ENCODE assay signal across 1 cellular context in the genomic region with DNA sequence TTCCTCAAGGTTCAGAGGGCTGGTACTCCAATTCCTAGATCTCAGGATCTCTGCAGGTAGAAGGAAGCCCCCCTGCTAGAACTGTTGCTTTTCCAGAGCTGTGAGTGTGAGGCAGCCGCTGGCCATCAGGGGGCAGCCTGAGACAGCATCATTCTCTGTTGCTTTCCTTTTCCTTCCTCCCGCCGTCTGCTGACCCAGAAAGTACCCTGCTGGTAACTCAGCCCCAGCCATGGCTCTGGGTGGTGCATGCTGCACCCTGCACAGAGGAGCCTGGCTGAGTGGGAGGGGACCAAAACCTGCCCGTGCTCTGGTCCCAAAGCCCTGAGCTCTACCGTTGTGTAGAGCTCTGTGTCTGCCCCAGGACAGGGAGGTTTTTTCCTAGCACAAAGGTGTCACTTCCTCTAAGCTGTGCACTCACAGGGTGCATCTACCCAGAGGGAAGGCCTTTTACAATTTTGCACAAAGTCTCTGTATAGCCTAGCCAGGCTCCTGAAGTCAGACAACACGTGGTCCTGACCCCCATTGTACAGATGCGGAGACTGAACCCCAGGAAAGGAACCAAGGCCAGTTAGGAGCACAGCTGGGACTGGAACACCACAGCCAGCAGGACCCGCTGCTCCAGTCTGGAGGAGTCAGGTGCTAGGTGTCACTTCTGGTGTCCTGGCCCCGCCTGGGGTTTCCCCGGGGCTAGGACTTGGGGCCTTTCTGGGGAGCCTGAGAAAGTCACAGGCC.
TF ChIP-seq lines count a peak whose summit lies in the region.

No MANE protein-coding gene starts in this region.

TF ChIP-seq in HepG2, 621 proteins besides CTCF, POLR2A, EP300 and RAD21 (continues in another document):
- no peak for TF ChIP-seq PHB2 (IDR thresholded peaks at IDR 0.05; ENCODE audit: partially characterized antibody)
- peak; percentile 71 for TF ChIP-seq U2AF1 (optimal IDR thresholded peaks at IDR 0.05; ENCODE audit: low read depth, low read length)
- TF ChIP-seq TBX2 (CRISPR knock-in tag; IDR thresholded peaks at IDR 0.05; ENCODE audit: borderline replicate concordance), result no peak
- TF ChIP-seq ZSCAN22 (CRISPR knock-in tag; IDR thresholded peaks at IDR 0.05), result no peak; the same call in 1 of the 2 replicates
- TF ChIP-seq, protein P1, sequence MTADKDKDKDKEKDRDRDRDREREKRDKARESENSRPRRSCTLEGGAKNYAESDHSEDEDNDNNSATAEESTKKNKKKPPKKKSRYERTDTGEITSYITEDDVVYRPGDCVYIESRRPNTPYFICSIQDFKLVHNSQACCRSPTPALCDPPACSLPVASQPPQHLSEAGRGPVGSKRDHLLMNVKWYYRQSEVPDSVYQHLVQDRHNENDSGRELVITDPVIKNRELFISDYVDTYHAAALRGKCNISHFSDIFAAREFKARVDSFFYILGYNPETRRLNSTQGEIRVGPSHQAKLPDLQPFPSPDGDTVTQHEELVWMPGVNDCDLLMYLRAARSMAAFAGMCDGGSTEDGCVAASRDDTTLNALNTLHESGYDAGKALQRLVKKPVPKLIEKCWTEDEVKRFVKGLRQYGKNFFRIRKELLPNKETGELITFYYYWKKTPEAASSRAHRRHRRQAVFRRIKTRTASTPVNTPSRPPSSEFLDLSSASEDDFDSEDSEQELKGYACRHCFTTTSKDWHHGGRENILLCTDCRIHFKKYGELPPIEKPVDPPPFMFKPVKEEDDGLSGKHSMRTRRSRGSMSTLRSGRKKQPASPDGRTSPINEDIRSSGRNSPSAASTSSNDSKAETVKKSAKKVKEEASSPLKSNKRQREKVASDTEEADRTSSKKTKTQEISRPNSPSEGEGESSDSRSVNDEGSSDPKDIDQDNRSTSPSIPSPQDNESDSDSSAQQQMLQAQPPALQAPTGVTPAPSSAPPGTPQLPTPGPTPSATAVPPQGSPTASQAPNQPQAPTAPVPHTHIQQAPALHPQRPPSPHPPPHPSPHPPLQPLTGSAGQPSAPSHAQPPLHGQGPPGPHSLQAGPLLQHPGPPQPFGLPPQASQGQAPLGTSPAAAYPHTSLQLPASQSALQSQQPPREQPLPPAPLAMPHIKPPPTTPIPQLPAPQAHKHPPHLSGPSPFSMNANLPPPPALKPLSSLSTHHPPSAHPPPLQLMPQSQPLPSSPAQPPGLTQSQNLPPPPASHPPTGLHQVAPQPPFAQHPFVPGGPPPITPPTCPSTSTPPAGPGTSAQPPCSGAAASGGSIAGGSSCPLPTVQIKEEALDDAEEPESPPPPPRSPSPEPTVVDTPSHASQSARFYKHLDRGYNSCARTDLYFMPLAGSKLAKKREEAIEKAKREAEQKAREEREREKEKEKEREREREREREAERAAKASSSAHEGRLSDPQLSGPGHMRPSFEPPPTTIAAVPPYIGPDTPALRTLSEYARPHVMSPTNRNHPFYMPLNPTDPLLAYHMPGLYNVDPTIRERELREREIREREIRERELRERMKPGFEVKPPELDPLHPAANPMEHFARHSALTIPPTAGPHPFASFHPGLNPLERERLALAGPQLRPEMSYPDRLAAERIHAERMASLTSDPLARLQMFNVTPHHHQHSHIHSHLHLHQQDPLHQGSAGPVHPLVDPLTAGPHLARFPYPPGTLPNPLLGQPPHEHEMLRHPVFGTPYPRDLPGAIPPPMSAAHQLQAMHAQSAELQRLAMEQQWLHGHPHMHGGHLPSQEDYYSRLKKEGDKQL (CRISPR knock-in tag; IDR thresholded peaks at IDR 0.05; ENCODE audit: low read depth), result no peak
- TF ChIP-seq HNRNPH1 (optimal IDR thresholded peaks at IDR 0.05; ENCODE audit: low read depth, low read length), result no peak
- TF ChIP-seq NCOA5 (CRISPR knock-in tag; IDR thresholded peaks at IDR 0.05), result no peak
- TF ChIP-seq, protein P2, sequence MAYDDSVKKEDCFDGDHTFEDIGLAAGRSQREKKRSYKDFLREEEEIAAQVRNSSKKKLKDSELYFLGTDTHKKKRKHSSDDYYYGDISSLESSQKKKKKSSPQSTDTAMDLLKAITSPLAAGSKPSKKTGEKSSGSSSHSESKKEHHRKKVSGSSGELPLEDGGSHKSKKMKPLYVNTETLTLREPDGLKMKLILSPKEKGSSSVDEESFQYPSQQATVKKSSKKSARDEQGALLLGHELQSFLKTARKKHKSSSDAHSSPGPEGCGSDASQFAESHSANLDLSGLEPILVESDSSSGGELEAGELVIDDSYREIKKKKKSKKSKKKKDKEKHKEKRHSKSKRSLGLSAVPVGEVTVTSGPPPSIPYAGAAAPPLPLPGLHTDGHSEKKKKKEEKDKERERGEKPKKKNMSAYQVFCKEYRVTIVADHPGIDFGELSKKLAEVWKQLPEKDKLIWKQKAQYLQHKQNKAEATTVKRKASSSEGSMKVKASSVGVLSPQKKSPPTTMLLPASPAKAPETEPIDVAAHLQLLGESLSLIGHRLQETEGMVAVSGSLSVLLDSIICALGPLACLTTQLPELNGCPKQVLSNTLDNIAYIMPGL (CRISPR knock-in tag; IDR thresholded peaks at IDR 0.05; ENCODE audit: borderline replicate concordance in 1 of 2, low read depth in 1 of 2), result peak; percentile 37 to 53; a peak in 2 of 4 replicates
- TF ChIP-seq ZNF629 (CRISPR knock-in tag; conservative IDR thresholded peaks at IDR 0.05), result peak; percentile 56
- 0 out of 2 replicates have a peak, but pooled peaks have one; percentile 22 for TF ChIP-seq MEF2D (CRISPR knock-in tag; IDR thresholded peaks at IDR 0.05)
- no peak for TF ChIP-seq ZNF674 (CRISPR knock-in tag; IDR thresholded peaks at IDR 0.05; ENCODE audit: low read depth)
- peak; percentile 67; the same call in 1 of the 2 replicates for TF ChIP-seq KDM2A (CRISPR knock-in tag; IDR thresholded peaks at IDR 0.05; ENCODE audit: borderline replicate concordance, low read depth)
- TF ChIP-seq ZC3H13 (CRISPR knock-in tag; IDR thresholded peaks at IDR 0.05), result no peak
- no peak for TF ChIP-seq ZNF652 (CRISPR knock-in tag; IDR thresholded peaks at IDR 0.05; ENCODE audit: borderline replicate concordance, low read depth)
- peak; percentile 31; the same call in 1 of the 2 replicates for TF ChIP-seq FOXA3 (CRISPR knock-in tag; IDR thresholded peaks at IDR 0.05)
- TF ChIP-seq GPN1 (CRISPR knock-in tag; IDR thresholded peaks at IDR 0.05; ENCODE audit: borderline replicate concordance), result no peak
- TF ChIP-seq GLI4 (CRISPR knock-in tag; IDR thresholded peaks at IDR 0.05; ENCODE audit: borderline replicate concordance), result no peak
- TF ChIP-seq ZNF792 (CRISPR knock-in tag; IDR thresholded peaks at IDR 0.05), result peak; percentile 17; the same call in 1 of the 2 replicates
- no peak for TF ChIP-seq CBX2 (IDR thresholded peaks at IDR 0.05; ENCODE audit: low read depth, low read length)
- TF ChIP-seq CBX2 (CRISPR knock-in tag; IDR thresholded peaks at IDR 0.05; ENCODE audit: low read depth), result no peak
- no peak for TF ChIP-seq GRHL1 (CRISPR knock-in tag; conservative IDR thresholded peaks at IDR 0.05)
- peak; percentile 37; the same call in 1 of the 2 replicates for TF ChIP-seq ZNF331 (CRISPR knock-in tag; IDR thresholded peaks at IDR 0.05)
- TF ChIP-seq KMT2B (CRISPR knock-in tag; IDR thresholded peaks at IDR 0.05), result 0 out of 2 replicates have a peak, but pooled peaks have one; percentile 31
- TF ChIP-seq BRF2 (CRISPR knock-in tag; IDR thresholded peaks at IDR 0.05), result no peak
- TF ChIP-seq, protein P3, sequence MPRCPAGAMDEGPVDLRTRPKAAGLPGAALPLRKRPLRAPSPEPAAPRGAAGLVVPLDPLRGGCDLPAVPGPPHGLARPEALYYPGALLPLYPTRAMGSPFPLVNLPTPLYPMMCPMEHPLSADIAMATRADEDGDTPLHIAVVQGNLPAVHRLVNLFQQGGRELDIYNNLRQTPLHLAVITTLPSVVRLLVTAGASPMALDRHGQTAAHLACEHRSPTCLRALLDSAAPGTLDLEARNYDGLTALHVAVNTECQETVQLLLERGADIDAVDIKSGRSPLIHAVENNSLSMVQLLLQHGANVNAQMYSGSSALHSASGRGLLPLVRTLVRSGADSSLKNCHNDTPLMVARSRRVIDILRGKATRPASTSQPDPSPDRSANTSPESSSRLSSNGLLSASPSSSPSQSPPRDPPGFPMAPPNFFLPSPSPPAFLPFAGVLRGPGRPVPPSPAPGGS (CRISPR knock-in tag; IDR thresholded peaks at IDR 0.05), result peak; percentile 22; the same call in 1 of the 2 replicates
- TF ChIP-seq RFX1 (IDR thresholded peaks at IDR 0.05), result no peak
- no peak for TF ChIP-seq ZNF558 (CRISPR knock-in tag; IDR thresholded peaks at IDR 0.05; ENCODE audit: borderline replicate concordance)
- no peak for TF ChIP-seq HOXD1 (CRISPR knock-in tag; IDR thresholded peaks at IDR 0.05)
- TF ChIP-seq ZNF142 (CRISPR knock-in tag; IDR thresholded peaks at IDR 0.05), result 0 out of 2 replicates have a peak, but pooled peaks have one; percentile 59
- peak; percentile 99 for TF ChIP-seq STAG1 (CRISPR knock-in tag; IDR thresholded peaks at IDR 0.05)
- 0 out of 2 replicates have a peak, but pooled peaks have one; percentile 24 for TF ChIP-seq ZBED4 (CRISPR knock-in tag; IDR thresholded peaks at IDR 0.05; ENCODE audit: borderline replicate concordance)
- peak; percentile 25 for TF ChIP-seq ZNF781 (CRISPR knock-in tag; IDR thresholded peaks at IDR 0.05; ENCODE audit: borderline replicate concordance, not compliant biosample characterization)
- no peak for TF ChIP-seq IKZF1 (IDR thresholded peaks at IDR 0.05)
